In the genomic region with DNA sequence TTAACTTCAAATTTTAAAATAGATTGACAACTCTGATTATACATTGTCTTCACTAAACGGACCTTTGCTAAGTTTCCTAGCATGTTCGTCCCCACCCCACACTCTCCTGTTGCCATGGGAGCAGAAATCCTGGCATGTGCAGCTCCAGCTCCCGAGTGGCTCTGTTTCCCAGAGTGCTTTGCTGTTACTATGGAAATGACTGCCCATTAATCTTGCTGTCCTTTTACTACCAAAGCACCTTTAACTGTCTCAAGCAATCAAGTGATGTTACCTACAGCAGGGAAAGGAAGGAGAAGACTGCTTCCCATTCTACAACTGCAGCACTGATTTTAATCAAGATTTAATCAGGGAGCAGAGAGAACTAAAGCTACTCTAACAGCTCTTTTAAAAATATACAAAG, we compare ENCODE assay signal across 8 cellular contexts.
DNase-seq lines count a peak whose midpoint lies in the region; ATAC-seq lines count a peak whose summit lies in the region.

No MANE protein-coding gene starts in this region.

- H3K36me3 ChIP-seq in duodenal mucosa (ENCODE audit: control insufficient read depth in 1 of 2, insufficient read depth in 2 of 2, low read length in 2 of 2) (no peaks in the 10 kb centered on the region), neuronal stem cell (replicated peaks in 1 of 2; ENCODE audit: control insufficient read depth in 2 of 2, insufficient read depth in 2 of 2, low read length in 2 of 2) (no peaks in the 10 kb centered on the region)

- no CpG with 5 or more reads among the region's 3 CpGs for WGBS in neuronal stem cell (ENCODE audit: extremely low coverage in 2 of 2, insufficient read length in 2 of 2, insufficient replicate concordance in 1 of 2), 2 donors

- no peak overlapping the region for H4K91ac ChIP-seq in neuronal stem cell (ENCODE audit: low read depth, low read length, poor library complexity)

- no peak for ATAC-seq in activated CD4-positive, alpha-beta T cell treated with anti-CD3 and anti-CD28 coated beads for 36 hours
- no peak for ATAC-seq in GM21447 (IDR thresholded peaks at IDR 0.05; ENCODE audit: unreplicated experiment)
- ATAC-seq in activated CD8-positive, alpha-beta memory T cell treated with anti-CD3 and anti-CD28 coated beads, Interleukin-2, amount 10 ng/mL, durations not matched to agents 7 days and 5 days, result no peak
- ATAC-seq in GM19452 (IDR thresholded peaks at IDR 0.05; ENCODE audit: unreplicated experiment), result no peak

- no peak overlapping the region for H3K9ac ChIP-seq in duodenal mucosa (ENCODE audit: low read depth in 1 of 2, low read length in 2 of 2)
- H3K9ac ChIP-seq in neuronal stem cell (ENCODE audit: low read depth, low read length, poor library complexity), result no peak overlapping the region

- no peak overlapping the region for H3K27ac ChIP-seq in duodenal mucosa (ENCODE audit: low read depth, low read length)
- H3K27ac ChIP-seq in neuronal stem cell (replicated peaks; ENCODE audit: low read length), result no peak overlapping the region

- H3K4me1 Mint-ChIP-seq in activated CD4-positive, alpha-beta T cell treated with anti-CD3 and anti-CD28 coated beads for 36 hours, result peaks cover 8% of the 10 kb centered on the region
- peaks cover 3% of the 10 kb centered on the region for H3K4me1 Mint-ChIP-seq in activated CD8-positive, alpha-beta memory T cell treated with anti-CD3 and anti-CD28 coated beads, Interleukin-2, amount 10 ng/mL, durations not matched to agents 7 days and 5 days

- H3K27me3 ChIP-seq in duodenal mucosa (ENCODE audit: control insufficient read depth in 1 of 2, insufficient read depth in 2 of 2, low read length in 2 of 2) (no peaks in the 10 kb centered on the region), neuronal stem cell (ENCODE audit: control insufficient read depth in 3 of 3, insufficient read depth in 3 of 3, low read depth in 1 of 3, low read length in 3 of 3) (no peaks in the 10 kb centered on the region)

- H3K23ac ChIP-seq in neuronal stem cell (ENCODE audit: low read depth, low read length, poor library complexity), result no peak overlapping the region

- no peak overlapping the region for H3K4ac ChIP-seq in neuronal stem cell (ENCODE audit: low read length)

- H3K36me3 Mint-ChIP-seq in activated CD4-positive, alpha-beta T cell treated with anti-CD3 and anti-CD28 coated beads for 36 hours (ENCODE audit: low read depth), result no peaks in the 10 kb centered on the region
- H3K36me3 Mint-ChIP-seq in activated CD8-positive, alpha-beta memory T cell treated with anti-CD3 and anti-CD28 coated beads, Interleukin-2, amount 10 ng/mL, durations not matched to agents 7 days and 5 days, result no peaks in the 10 kb centered on the region

- peak overlapping the region; percentile 24 for H3K4me3 Mint-ChIP-seq in activated CD4-positive, alpha-beta T cell treated with anti-CD3 and anti-CD28 coated beads for 36 hours
- no peak overlapping the region for H3K4me3 Mint-ChIP-seq in activated CD8-positive, alpha-beta memory T cell treated with anti-CD3 and anti-CD28 coated beads, Interleukin-2, amount 10 ng/mL, durations not matched to agents 7 days and 5 days

- POLR2A ChIA-PET in activated CD4-positive, alpha-beta T cell treated with anti-CD3 and anti-CD28 coated beads for 36 hours (lab: Charles Lee), result no interaction called here

- no peaks in the 10 kb centered on the region for H3K9me3 Mint-ChIP-seq in activated CD4-positive, alpha-beta T cell treated with anti-CD3 and anti-CD28 coated beads for 36 hours (ENCODE audit: low read depth)
- no peaks in the 10 kb centered on the region for H3K9me3 Mint-ChIP-seq in activated CD8-positive, alpha-beta memory T cell treated with anti-CD3 and anti-CD28 coated beads, Interleukin-2, amount 10 ng/mL, durations not matched to agents 7 days and 5 days (ENCODE audit: low read depth)

- no peak overlapping the region for H3K4me2 ChIP-seq in neuronal stem cell (ENCODE audit: insufficient read depth, low read length, poor library complexity, severe bottlenecking)

- H3K4me1 ChIP-seq in duodenal mucosa (ENCODE audit: control insufficient read depth in 1 of 2, insufficient read depth in 2 of 2, low read length in 2 of 2) (peaks cover 0 to 3% of the 10 kb centered on the region in 2 donors), neuronal stem cell (ENCODE audit: control insufficient read depth in 2 of 2, insufficient read depth in 1 of 2, low read depth in 1 of 2, low read length in 2 of 2) (peaks cover 3 to 8% of the 10 kb centered on the region in 2 donors)

- peak overlapping the region; percentile 68 for H2AFZ ChIP-seq in neuronal stem cell (ENCODE audit: low read length)

- H2BK12ac ChIP-seq in neuronal stem cell (ENCODE audit: low read length), result no peak overlapping the region

- intact Hi-C loops in activated CD4-positive, alpha-beta T cell treated with anti-CD3 and anti-CD28 coated beads for 36 hours (cut with DNase I, micrococcal nuclease), result no loop called here

- no peak overlapping the region for H3K27ac Mint-ChIP-seq in activated CD4-positive, alpha-beta T cell treated with anti-CD3 and anti-CD28 coated beads for 36 hours
- no peak overlapping the region for H3K27ac Mint-ChIP-seq in activated CD8-positive, alpha-beta memory T cell treated with anti-CD3 and anti-CD28 coated beads, Interleukin-2, amount 10 ng/mL, durations not matched to agents 7 days and 5 days

- H4K8ac ChIP-seq in neuronal stem cell (ENCODE audit: low read depth, low read length), result no peak overlapping the region

- H3K4me3 ChIP-seq in duodenal mucosa (ENCODE audit: low read depth in 1 of 2, low read length in 2 of 2) (peak overlapping the region; percentile 14 to 26), neuronal stem cell (ENCODE audit: low read length in 2 of 2) (no peak overlapping the region)

- H3K79me1 ChIP-seq in neuronal stem cell (ENCODE audit: low read depth, low read length), result no peaks in the 10 kb centered on the region

- H3K18ac ChIP-seq in neuronal stem cell (ENCODE audit: low read length), result no peak overlapping the region

- H2BK120ac ChIP-seq in neuronal stem cell (ENCODE audit: low read depth, low read length), result no peak overlapping the region

- peaks cover 6% of the 10 kb centered on the region for H3K27me3 Mint-ChIP-seq in activated CD4-positive, alpha-beta T cell treated with anti-CD3 and anti-CD28 coated beads for 36 hours
- H3K27me3 Mint-ChIP-seq in activated CD8-positive, alpha-beta memory T cell treated with anti-CD3 and anti-CD28 coated beads, Interleukin-2, amount 10 ng/mL, durations not matched to agents 7 days and 5 days, result peaks cover 13% of the 10 kb centered on the region

- no peak overlapping the region for H3K14ac ChIP-seq in neuronal stem cell (ENCODE audit: low read length)

- CTCF ChIA-PET in activated CD4-positive, alpha-beta T cell treated with anti-CD3 and anti-CD28 coated beads for 36 hours (lab: Charles Lee), result interaction anchor here (1.1 kb wide), 1 partner anchor 133 kb away, joined by 3 read pairs; no protein-coding TSS in a partner anchor
- CTCF ChIA-PET in activated CD8-positive, alpha-beta memory T cell treated with anti-CD3 and anti-CD28 coated beads, Interleukin-2, amount 10 ng/mL, durations not matched to agents 7 days and 5 days (lab: Charles Lee), result interaction anchor here (1.0 kb wide), 1 partner anchor 21 kb away, joined by 3 read pairs; no protein-coding TSS in a partner anchor

- H2BK15ac ChIP-seq in neuronal stem cell (ENCODE audit: low read length), result no peak overlapping the region

- DNase-seq in activated CD4-positive, alpha-beta T cell treated with anti-CD3 and anti-CD28 coated beads for 36 hours, result no peak
- DNase-seq in activated CD4-positive, alpha-beta T cell treated with anti-CD3 and anti-CD28 coated beads, Interleukin-2, amount 50 U/mL, for 48 hours, result no peak
- DNase-seq in NCI-H524 treated with DMSO at 0.1 percent for 48 hours (lab: John Stamatoyannopoulos, UW) (peak; percentile 22), neuronal stem cell (ENCODE audit: low spot score) (peak; percentile 18)
- no peak for DNase-seq in activated CD8-positive, alpha-beta memory T cell treated with anti-CD3 and anti-CD28 coated beads, Interleukin-2, amount 10 ng/mL, durations not matched to agents 7 days and 5 days

- no peak overlapping the region for H2AK5ac ChIP-seq in neuronal stem cell (ENCODE audit: low read depth, low read length)

- no peaks in the 10 kb centered on the region for H3K9me3 ChIP-seq in duodenal mucosa (ENCODE audit: control insufficient read depth in 1 of 2, low read length in 2 of 2)
- H3K9me3 ChIP-seq in neuronal stem cell (replicated peaks in 1 of 2; ENCODE audit: control insufficient read depth in 2 of 2, insufficient read depth in 1 of 2, low read depth in 1 of 2, low read length in 2 of 2), result no peaks in the 10 kb centered on the region

- no peak overlapping the region for H2BK5ac ChIP-seq in neuronal stem cell (ENCODE audit: low read length)

Comparison
In these comparisons a context has a peak if more than half of its experiments do, and no peak if none do; other contexts are left out.
1. DNase-seq: peak in NCI-H524 treated with DMSO at 0.1 percent for 48 hours (single experiment) and neuronal stem cell (single experiment); none in activated CD4-positive, alpha-beta T cell treated with anti-CD3 and anti-CD28 coated beads for 36 hours (single experiment), activated CD4-positive, alpha-beta T cell treated with anti-CD3 and anti-CD28 coated beads, Interleukin-2, amount 50 U/mL, for 48 hours (0 of 2) and activated CD8-positive, alpha-beta memory T cell treated with anti-CD3 and anti-CD28 coated beads, Interleukin-2, amount 10 ng/mL, durations not matched to agents 7 days and 5 days (single experiment).
2. H3K4me3 ChIP-seq: peak in duodenal mucosa (2 of 2); none in neuronal stem cell (0 of 2).